22 cellular contexts compared by ENCODE assay signal in the genomic region with DNA sequence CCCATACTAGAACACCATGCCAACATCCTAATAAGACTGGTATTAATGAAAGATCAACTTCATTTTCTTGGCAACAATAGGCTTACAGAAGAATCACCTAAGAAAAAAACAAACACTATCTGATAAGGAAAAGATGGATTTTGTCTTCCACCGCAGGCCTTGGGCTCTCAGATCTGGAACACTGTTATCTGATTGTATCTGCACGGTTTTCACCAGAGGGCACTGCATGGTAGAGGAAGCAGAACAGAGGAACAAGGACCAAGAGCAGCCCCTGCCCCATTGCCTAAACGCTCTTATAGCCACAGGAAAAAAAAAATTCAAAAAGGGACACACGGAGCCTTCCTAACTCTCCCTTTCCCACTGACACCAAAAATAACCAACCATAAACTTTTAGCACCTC. TPM values are rescaled to one million over a fixed set of nuclear protein-coding genes. Genes with fewer than 3 reads are reported as not detected.
A peak's percentile ranks its signal among the peaks of the same experiment; 100 is the strongest.
DNase-seq lines count a peak whose midpoint lies in the region; FAIRE-seq and TF ChIP-seq lines count a peak whose summit lies in the region.
"Had no signal": no experiment of that assay in that cellular context is flagged by ENCODE, and none has a peak within 500 bp of the region (broad histone marks: within the 10 kb centered on the region; RNA-seq: fewer than 3 reads in every experiment).

No MANE protein-coding gene starts in this region.

- peak; percentile 79 for DNase-seq in SK-N-SH
- peak; percentile 16 for DNase-seq in fibroblast of the aortic adventitia (ENCODE audit: low read depth)
- DNase-seq in OCI-M2 (lab: John Stamatoyannopoulos, UW; ENCODE audit: unreplicated experiment): no peak
- DNase-seq in frontal cortex (ENCODE audit: low spot score in 2 of 2): no peak
- no peak for DNase-seq in activated CD4-positive, alpha-beta T cell treated with anti-CD3 and anti-CD28 coated beads, Interleukin-2, amount 10 ng/mL, durations not matched to agents 7 days and 5 days
- DNase-seq: activated CD4-positive, alpha-beta T cell treated with anti-CD3 and anti-CD28 coated beads, Interleukin-2, amount 50 U/mL, for 4 hours; activated naive CD4-positive, alpha-beta T cell treated with Interleukin-2 at 50 U/mL for 16 hours; AML-193; aorta; Caco-2; colonic mucosa; hypothalamus; KBM-7; kidney; NCI-H82; right lobe of liver; upper lobe of right lung had no signal

- H3K27ac ChIP-seq in HEK293 (ENCODE audit: extremely low read depth, low read depth, low read length) (no peak overlapping the region), SK-N-SH (ENCODE audit: low read depth in 2 of 2, low read length in 1 of 2) (peak overlapping the region in 1 of 2 experiments; percentile 95; a peak in 2 of 4 replicates), rectal smooth muscle tissue (ENCODE audit: low read depth, low read length) (peak overlapping the region; percentile 48)
- H3K27ac ChIP-seq: colonic mucosa, right lobe of liver, upper lobe of right lung had no signal

- 41% methylated on average over 4 of the region's 4 CpGs for WGBS in SK-N-SH (ENCODE audit: low lambda C conversion rate)

- H3K4me2 ChIP-seq in SK-N-SH: no peak overlapping the region

- H2AFZ ChIP-seq in SK-N-SH (ENCODE audit: low read depth): no peak overlapping the region

- H3K79me2 ChIP-seq in SK-N-SH (ENCODE audit: insufficient read depth): no peaks in the 10 kb centered on the region

- no peaks in the 10 kb centered on the region for H4K20me1 ChIP-seq in SK-N-SH (ENCODE audit: insufficient read depth)

- H3K36me3 ChIP-seq in HEK293 (ENCODE audit: control insufficient read depth in 2 of 2, insufficient read depth in 1 of 2, low read length in 2 of 2): no peaks in the 10 kb centered on the region
- no peaks in the 10 kb centered on the region for H3K36me3 ChIP-seq in SK-N-SH (replicated peaks in 1 of 2; ENCODE audit: control insufficient read depth in 1 of 2, insufficient read depth in 2 of 2, low read length in 1 of 2)
- no peaks in the 10 kb centered on the region for H3K36me3 ChIP-seq in rectal smooth muscle tissue (ENCODE audit: control insufficient read depth, insufficient read depth, low read length)
- H3K36me3 ChIP-seq: colonic mucosa, right lobe of liver, upper lobe of right lung had no signal

- H3K4me1 Mint-ChIP-seq in activated CD4-positive, alpha-beta T cell treated with anti-CD3 and anti-CD28 coated beads, Interleukin-2, amount 10 ng/mL, durations not matched to agents 7 days and 5 days: no peaks in the 10 kb centered on the region

- H3K4me1 ChIP-seq in HEK293 (ENCODE audit: control insufficient read depth, insufficient read depth, low read length) (no peaks in the 10 kb centered on the region), SK-N-SH (ENCODE audit: control insufficient read depth in 1 of 2, insufficient read depth in 2 of 2, low read depth in 1 of 2, low read length in 1 of 2) (peaks cover 0 to 56% of the 10 kb centered on the region in 2 experiments; a peak in 2 of 4 replicates), rectal smooth muscle tissue (ENCODE audit: control insufficient read depth, insufficient read depth, low read length) (peaks cover 4% of the 10 kb centered on the region)
- H3K4me1 ChIP-seq: colonic mucosa, right lobe of liver, upper lobe of right lung had no signal

- H3K27ac Mint-ChIP-seq in activated CD4-positive, alpha-beta T cell treated with anti-CD3 and anti-CD28 coated beads, Interleukin-2, amount 10 ng/mL, durations not matched to agents 7 days and 5 days: no peak overlapping the region
- H3K27ac Mint-ChIP-seq: stimulated activated naive CD8-positive, alpha-beta T cell treated with anti-CD3 and anti-CD28 coated beads, Interleukin-15, Interleukin-2, amounts not matched to agents 100 ng/mL and 50 ng/mL, for 24 hours had no signal

- H3K27me3 Mint-ChIP-seq in activated CD4-positive, alpha-beta T cell treated with anti-CD3 and anti-CD28 coated beads, Interleukin-2, amount 10 ng/mL, durations not matched to agents 7 days and 5 days: peaks cover 48% of the 10 kb centered on the region

- H3K9me3 ChIP-seq in HEK293 (ENCODE audit: control insufficient read depth, insufficient read depth, low read depth, low read length) (no peaks in the 10 kb centered on the region), SK-N-SH (no peaks in the 10 kb centered on the region)
- H3K9me3 ChIP-seq: Caco-2, colonic mucosa, right lobe of liver, upper lobe of right lung had no signal

- H3K4me3 Mint-ChIP-seq in activated CD4-positive, alpha-beta T cell treated with anti-CD3 and anti-CD28 coated beads, Interleukin-2, amount 10 ng/mL, durations not matched to agents 7 days and 5 days: no peak overlapping the region
- H3K4me3 Mint-ChIP-seq: stimulated activated naive CD8-positive, alpha-beta T cell treated with anti-CD3 and anti-CD28 coated beads, Interleukin-15, Interleukin-2, amounts not matched to agents 100 ng/mL and 50 ng/mL, for 24 hours had no signal

- H3K27me3 ChIP-seq in SK-N-SH (ENCODE audit: insufficient read depth) (no peaks in the 10 kb centered on the region), rectal smooth muscle tissue (ENCODE audit: control insufficient read depth, insufficient read depth, low read length) (no peaks in the 10 kb centered on the region)
- H3K27me3 ChIP-seq: colonic mucosa, right lobe of liver, upper lobe of right lung had no signal

- no peaks in the 10 kb centered on the region for H3K9me2 ChIP-seq in SK-N-SH

- CTCF ChIA-PET in HEK293 (lab: Yijun Ruan, JAX) (interaction anchor here (0.7 kb wide), 1 partner anchor 63 kb away, joined by 4 read pairs; no protein-coding TSS in a partner anchor), SK-N-SH (lab: Yijun Ruan, JAX) (interaction anchor here (0.7 to 3.3 kb wide), 8 partner anchors 11 to 54 kb away, joined by 3 to 11 read pairs (median 6); no protein-coding TSS in a partner anchor)
- CTCF ChIA-PET in activated CD4-positive, alpha-beta T cell treated with anti-CD3 and anti-CD28 coated beads, Interleukin-2, amount 10 ng/mL, durations not matched to agents 7 days and 5 days (lab: Charles Lee): no interaction called here

- TF ChIP-seq CTCF in HEK293 (tag by site-specific recombination; IDR thresholded peaks at IDR 0.05): peak; percentile 30; the same call in 1 of the 2 replicates
- TF ChIP-seq CTCF in SK-N-SH (IDR thresholded peaks at IDR 0.05): no peak; the same call in 1 of the 2 replicates
- peak; percentile 13 for TF ChIP-seq CTCF in fibroblast of the aortic adventitia (IDR thresholded peaks at IDR 0.05; ENCODE audit: insufficient read depth, low read length)

- POLR2A ChIA-PET in HEK293 (lab: Yijun Ruan, JAX) (no interaction called here), SK-N-SH (lab: Yijun Ruan, JAX) (interaction anchor here (1.5 to 1.8 kb wide), 2 partner anchors 14 to 15 kb away, joined by 3 to 9 read pairs; no protein-coding TSS in a partner anchor)
- POLR2A ChIA-PET in activated CD4-positive, alpha-beta T cell treated with anti-CD3 and anti-CD28 coated beads, Interleukin-2, amount 10 ng/mL, durations not matched to agents 7 days and 5 days (lab: Charles Lee): no interaction called here

- TF ChIP-seq EP300 in SK-N-SH (IDR thresholded peaks at IDR 0.05; ENCODE audit: borderline replicate concordance in 1 of 2, low read depth in 1 of 2, low read length in 1 of 2): peak; percentile 8 to 96; a peak in 2 of 4 replicates

- no peak for FAIRE-seq in frontal cortex (lab: Jason Lieb, UNC)
- FAIRE-seq: RCC 7860 had no signal

- peak; percentile 59 for TF ChIP-seq RAD21 in SK-N-SH (IDR thresholded peaks at IDR 0.05; ENCODE audit: low read length)

- H3F3A ChIP-seq in SK-N-SH (replicated peaks; ENCODE audit: insufficient read depth): no peaks in the 10 kb centered on the region

- H3K9ac ChIP-seq in SK-N-SH (no peak overlapping the region), rectal smooth muscle tissue (ENCODE audit: low read length) (no peak overlapping the region)

- no peaks in the 10 kb centered on the region for H3K36me3 Mint-ChIP-seq in activated CD4-positive, alpha-beta T cell treated with anti-CD3 and anti-CD28 coated beads, Interleukin-2, amount 10 ng/mL, durations not matched to agents 7 days and 5 days (ENCODE audit: low read depth)

- H3K4me3 ChIP-seq in HEK293 (ENCODE audit: low read depth, low read length): no peak overlapping the region
- H3K4me3 ChIP-seq in SK-N-SH (ENCODE audit: low read depth in 2 of 2, low read length in 1 of 2): no peak overlapping the region
- no peak overlapping the region for H3K4me3 ChIP-seq in fibroblast of the aortic adventitia (ENCODE audit: low read depth, low read length)
- H3K4me3 ChIP-seq in rectal smooth muscle tissue (ENCODE audit: low read length): no peak overlapping the region
- H3K4me3 ChIP-seq: colonic mucosa, right lobe of liver, upper lobe of right lung had no signal

- no peaks in the 10 kb centered on the region for H3K9me3 Mint-ChIP-seq in activated CD4-positive, alpha-beta T cell treated with anti-CD3 and anti-CD28 coated beads, Interleukin-2, amount 10 ng/mL, durations not matched to agents 7 days and 5 days
- H3K9me3 Mint-ChIP-seq: stimulated activated naive CD8-positive, alpha-beta T cell treated with anti-CD3 and anti-CD28 coated beads, Interleukin-15, Interleukin-2, amounts not matched to agents 100 ng/mL and 50 ng/mL, for 24 hours had no signal

TF ChIP-seq in HEK293, 187 proteins besides CTCF, POLR2A, EP300 and RAD21 (continues in another document):
- no peak for TF ChIP-seq ZXDB (tag by site-specific recombination; IDR thresholded peaks at IDR 0.05)
- no peak for TF ChIP-seq ZFHX2 (tag by site-specific recombination; conservative IDR thresholded peaks at IDR 0.05)
- no peak for TF ChIP-seq ZNF248 (tag by site-specific recombination; IDR thresholded peaks at IDR 0.05)
- TF ChIP-seq ZNF571 (tag by site-specific recombination; IDR thresholded peaks at IDR 0.05): no peak

TF ChIP-seq in SK-N-SH, 30 proteins besides CTCF, POLR2A, EP300 and RAD21 (continues in another document):
- TF ChIP-seq RXRA (IDR thresholded peaks at IDR 0.05; ENCODE audit: borderline replicate concordance, low read depth) (no peak), MEF2A (IDR thresholded peaks at IDR 0.05; ENCODE audit: borderline replicate concordance, low read depth) (no peak), YY1 (IDR thresholded peaks at IDR 0.05; ENCODE audit: low read depth) (no peak)

RNA-seq across cellular contexts. Expression of gene IL17RD, which starts 23.4 kb away (rescaled TPM):
- polyA plus RNA-seq in SK-N-SH (2012; rRNA removed): 2.4 and 3.6 TPM in 2 replicates
- 3.4 and 4.5 TPM in 2 replicates for polyA plus RNA-seq in SK-N-SH (2012; cell fraction: cytosol; rRNA removed)
- polyA plus RNA-seq in SK-N-SH (2012; cell fraction: nucleus; rRNA removed): 2.5 TPM in 2 replicates
- total RNA-seq in fibroblast of the aortic adventitia (ENCODE audit: low replicate concordance): 9.5 and 13.6 TPM in 2 replicates
- total RNA-seq in frontal cortex: 31.0 TPM
- total RNA-seq in activated CD4-positive, alpha-beta T cell treated with anti-CD3 and anti-CD28 coated beads, Interleukin-2, amount 10 ng/mL, durations not matched to agents 7 days and 5 days: not detected

RNA-seq across cellular contexts. Expression of gene HESX1, which starts 58.1 kb away (rescaled TPM):
- polyA plus RNA-seq in SK-N-SH (2012; rRNA removed): 1.2 and 2.5 TPM in 2 replicates
- polyA plus RNA-seq in SK-N-SH (2012; cell fraction: cytosol; rRNA removed): 1.0 and 1.8 TPM in 2 replicates
- 5.0 and 5.2 TPM in 2 replicates for polyA plus RNA-seq in SK-N-SH (2012; cell fraction: nucleus; rRNA removed)
- total RNA-seq in fibroblast of the aortic adventitia (ENCODE audit: low replicate concordance): 0.81 and 2.4 TPM in 2 replicates
- total RNA-seq in frontal cortex: not detected
- total RNA-seq in activated CD4-positive, alpha-beta T cell treated with anti-CD3 and anti-CD28 coated beads, Interleukin-2, amount 10 ng/mL, durations not matched to agents 7 days and 5 days: under 1 TPM in 1 of 2 experiments, not detected in 1; 0.42 TPM
- total RNA-seq: fibroblast of villous mesenchyme had no signal

Comparison
In these comparisons a context has a peak if more than half of its experiments do, and no peak if none do; other contexts are left out.
1. DNase-seq: peak in SK-N-SH (single experiment) and fibroblast of the aortic adventitia (single experiment); none in OCI-M2 (single experiment), frontal cortex (0 of 2) and activated CD4-positive, alpha-beta T cell treated with anti-CD3 and anti-CD28 coated beads, Interleukin-2, amount 10 ng/mL, durations not matched to agents 7 days and 5 days (single experiment).
2. RNA of gene IL17RD, which starts 23.4 kb away (total RNA-seq): 31.0 TPM in frontal cortex (single experiment) and 9.5 to 13.6 TPM in fibroblast of the aortic adventitia; not detected in activated CD4-positive, alpha-beta T cell treated with anti-CD3 and anti-CD28 coated beads, Interleukin-2, amount 10 ng/mL, durations not matched to agents 7 days and 5 days; every median in the first group is over 10 times any median in the second.
3. Of the 4 proteins assayed by ChIP-seq in both HEK293 and SK-N-SH: peak only in HEK293: CTCF; only in SK-N-SH: none; in both: none; in neither: 3.